In the genomic region with DNA sequence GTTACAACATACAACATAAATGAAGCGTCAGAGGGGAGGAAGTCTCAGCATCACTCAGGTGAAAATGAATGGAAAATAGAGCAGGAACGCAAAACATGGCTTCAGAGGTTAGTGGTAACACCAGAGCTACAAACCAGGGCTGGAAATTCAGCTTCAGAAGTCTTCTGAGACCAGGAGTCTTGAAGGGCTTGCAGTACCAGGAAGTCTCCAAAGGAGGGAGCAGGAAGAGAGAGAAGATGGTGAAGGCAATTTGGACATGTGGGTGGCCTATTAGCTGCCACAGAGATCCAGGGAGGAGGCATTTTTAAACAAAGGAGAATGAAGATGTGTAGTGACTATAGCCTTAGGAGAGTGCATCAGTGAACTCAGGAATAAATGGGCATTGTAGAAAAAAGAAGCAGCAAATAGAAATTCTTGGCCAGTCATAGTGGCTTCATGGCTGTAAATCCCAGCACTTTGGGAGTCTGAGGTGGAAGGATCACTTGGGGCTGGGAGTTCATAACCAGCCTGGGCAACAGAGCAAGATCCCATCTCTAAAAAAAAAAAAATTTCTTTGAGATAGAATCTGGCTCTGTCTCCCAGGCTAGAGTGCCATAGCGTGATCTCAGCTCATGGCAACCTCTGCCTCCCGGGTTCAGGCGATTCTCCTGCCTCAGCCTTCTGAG, we compare ENCODE assay signal across 8 cellular contexts. TPM values are rescaled to one million over a fixed set of nuclear protein-coding genes. Genes with fewer than 3 reads are reported as not detected.
DNase-seq lines count a peak whose midpoint lies in the region; ATAC-seq and TF ChIP-seq lines count a peak whose summit lies in the region.

No MANE protein-coding gene starts in this region.

- POLR2A ChIA-PET in AG04449 (lab: Yijun Ruan, JAX) = interaction anchor here (0.7 to 1.3 kb wide), 2 partner anchors 9 to 67 kb away, joined by 3 to 7 read pairs; a partner anchor contains a TSS
- POLR2A ChIA-PET in activated CD8-positive, alpha-beta T cell treated with anti-CD3 and anti-CD28 coated beads for 36 hours (lab: Charles Lee) = interaction anchor here (1.1 kb wide), 2 partner anchors 173 to 174 kb away, joined by 3 read pairs; no protein-coding TSS in a partner anchor

- H3K4me1 ChIP-seq in neutrophil (ENCODE audit: control insufficient read depth in 1 of 2, insufficient read depth in 1 of 2, low read depth in 1 of 2, low read length in 1 of 2) = no peaks in the 10 kb centered on the region

- ATAC-seq in HG03045 (IDR thresholded peaks at IDR 0.05; ENCODE audit: unreplicated experiment) (peak; percentile 73), HG03571 (IDR thresholded peaks at IDR 0.05; ENCODE audit: unreplicated experiment) (no peak)
- peak; percentile 92 for ATAC-seq in activated CD8-positive, alpha-beta T cell treated with anti-CD3 and anti-CD28 coated beads for 36 hours

- no peaks in the 10 kb centered on the region for H3K36me3 ChIP-seq in GM06990 (ENCODE audit: control insufficient read depth, insufficient read depth, low read length)
- no peaks in the 10 kb centered on the region for H3K36me3 ChIP-seq in neutrophil

- no peaks in the 10 kb centered on the region for H3K27me3 ChIP-seq in GM06990 (replicated peaks; ENCODE audit: control insufficient read depth, insufficient read depth, low read length)
- H3K27me3 ChIP-seq in neutrophil = peaks cover 15% of the 10 kb centered on the region

- CTCF ChIA-PET in AG04449 (lab: Yijun Ruan, JAX) = interaction anchor here (0.6 to 3.6 kb wide), 28 partner anchors 8 to 347 kb away, joined by 3 to 29 read pairs (median 3); a partner anchor contains a TSS
- CTCF ChIA-PET in activated CD8-positive, alpha-beta T cell treated with anti-CD3 and anti-CD28 coated beads for 36 hours (lab: Charles Lee) = interaction anchor here (0.7 to 2.5 kb wide), 34 partner anchors 9 to 356 kb away, joined by 3 to 12 read pairs (median 4); a partner anchor contains a TSS

- no peak overlapping the region for H3K27ac Mint-ChIP-seq in activated CD8-positive, alpha-beta T cell treated with anti-CD3 and anti-CD28 coated beads for 36 hours

- no peaks in the 10 kb centered on the region for H3K4me1 Mint-ChIP-seq in activated CD8-positive, alpha-beta T cell treated with anti-CD3 and anti-CD28 coated beads for 36 hours (ENCODE audit: low read depth)

- intact Hi-C loops in activated CD8-positive, alpha-beta T cell treated with anti-CD3 and anti-CD28 coated beads for 36 hours (cut with micrococcal nuclease) = no loop called here

- H3K4me3 Mint-ChIP-seq in activated CD8-positive, alpha-beta T cell treated with anti-CD3 and anti-CD28 coated beads for 36 hours = no peak overlapping the region

- H3K9me3 ChIP-seq in neutrophil = no peaks in the 10 kb centered on the region

- H3K36me3 Mint-ChIP-seq in activated CD8-positive, alpha-beta T cell treated with anti-CD3 and anti-CD28 coated beads for 36 hours (ENCODE audit: low read depth) = no peaks in the 10 kb centered on the region

- no peak overlapping the region for H3K27ac ChIP-seq in neutrophil

- H3K9me3 Mint-ChIP-seq in activated CD8-positive, alpha-beta T cell treated with anti-CD3 and anti-CD28 coated beads for 36 hours = no peaks in the 10 kb centered on the region

- TF ChIP-seq CTCF in AG04449 (IDR thresholded peaks at IDR 0.05; ENCODE audit: insufficient read depth, low read length, missing control alignments) (peak; percentile 81), GM06990 (IDR thresholded peaks at IDR 0.05; ENCODE audit: insufficient read depth, low read length, poor library complexity, severe bottlenecking) (peak; percentile 81), foreskin fibroblast (IDR thresholded peaks at IDR 0.05; ENCODE audit: low read depth, low read length) (peak; percentile 92), neutrophil (IDR thresholded peaks at IDR 0.05) (peak; percentile 21)
- TF ChIP-seq CTCF in activated CD8-positive, alpha-beta T cell treated with anti-CD3 and anti-CD28 coated beads for 36 hours (IDR thresholded peaks at IDR 0.05) = peak; percentile 80

- DNase-seq in AG04449 (ENCODE audit: low read depth, low spot score) (no peak), GM06990 (ENCODE audit: extremely low read depth, insufficient read length) (no peak), NCI-H460 (ENCODE audit: extremely low read depth, low read depth) (peak; percentile 82), foreskin fibroblast (peak; percentile 67 to 88)
- DNase-seq in activated CD8-positive, alpha-beta T cell treated with anti-CD3 and anti-CD28 coated beads for 36 hours = peak; percentile 68

- no peak overlapping the region for H3K4me3 ChIP-seq in AG04449 (ENCODE audit: low read depth, low read length)
- H3K4me3 ChIP-seq in GM06990 (replicated peaks; ENCODE audit: low read depth, low read length) = no peak overlapping the region
- no peak overlapping the region for H3K4me3 ChIP-seq in foreskin fibroblast (ENCODE audit: low read depth in 1 of 2, low read length in 2 of 2)
- no peak overlapping the region for H3K4me3 ChIP-seq in neutrophil (ENCODE audit: low read depth in 1 of 2, low read length in 1 of 2)

- no peaks in the 10 kb centered on the region for H3K27me3 Mint-ChIP-seq in activated CD8-positive, alpha-beta T cell treated with anti-CD3 and anti-CD28 coated beads for 36 hours

RNA-seq across cellular contexts. Expression of a gene that starts 9.3 kb away (rescaled TPM):
- total RNA-seq in NCI-H460 (2014; rRNA removed; shearing (Covaris generic)) = 2.8 and 3.0 TPM in 2 replicates
- 1.3 and 1.9 TPM in 2 replicates for polyA plus RNA-seq in NCI-H460 (2014; cell fraction: nucleus; rRNA removed)
- total RNA-seq in activated CD8-positive, alpha-beta T cell treated with anti-CD3 and anti-CD28 coated beads for 36 hours = 1 to 10 TPM; 1.1 to 1.3 TPM

RNA-seq across cellular contexts. Expression of a gene that starts 23.6 kb away (rescaled TPM):
- total RNA-seq in NCI-H460 (2014; rRNA removed; shearing (Covaris generic)) = 13.0 and 13.5 TPM in 2 replicates
- 32.1 and 69.9 TPM in 2 replicates for polyA plus RNA-seq in NCI-H460 (2014; cell fraction: nucleus; rRNA removed)
- 10 to 100 TPM; 11.5 to 16.9 TPM for total RNA-seq in activated CD8-positive, alpha-beta T cell treated with anti-CD3 and anti-CD28 coated beads for 36 hours

Comparison
In these comparisons a context has a peak if more than half of its experiments do, and no peak if none do; other contexts are left out.
1. DNase-seq: peak in NCI-H460 (single experiment), activated CD8-positive, alpha-beta T cell treated with anti-CD3 and anti-CD28 coated beads for 36 hours (single experiment) and foreskin fibroblast (2 of 2); none in AG04449 (single experiment) and GM06990 (single experiment).
2. CTCF ChIP-seq: peak in every context shown above with its lines; median percentile 92 in foreskin fibroblast; 81 in AG04449; 81 in GM06990; 80 in activated CD8-positive, alpha-beta T cell treated with anti-CD3 and anti-CD28 coated beads for 36 hours; 21 in neutrophil.